Comparison of ENCODE assay signal across 1 cellular context in the genomic region with DNA sequence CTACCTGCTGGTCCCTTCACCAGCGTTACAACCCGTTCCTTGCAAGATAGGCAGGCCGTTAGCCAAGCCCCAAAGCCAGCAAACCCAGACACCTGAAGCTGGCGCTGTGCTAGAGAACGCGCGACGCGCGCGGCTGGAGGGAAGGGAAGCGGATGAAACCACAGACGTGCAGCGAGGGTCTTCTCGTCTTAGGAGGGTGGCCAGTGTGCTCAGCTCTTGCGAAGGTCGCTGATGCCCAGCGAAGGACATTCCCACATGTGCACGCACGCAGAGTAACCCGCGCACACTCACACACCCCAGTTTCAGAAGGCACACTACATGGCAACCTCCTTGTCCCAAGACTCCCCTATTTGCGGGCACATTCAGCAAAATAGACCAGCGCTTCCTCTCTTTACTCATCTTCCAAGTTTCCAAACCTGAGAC.
A peak's percentile ranks its signal among the peaks of the same experiment; 100 is the strongest.
TF ChIP-seq lines count a peak whose summit lies in the region.

No MANE protein-coding gene starts in this region.

TF ChIP-seq in K562, 482 proteins besides CTCF, POLR2A, EP300 and RAD21 (continued from another document):
- TF ChIP-seq, protein P1, sequence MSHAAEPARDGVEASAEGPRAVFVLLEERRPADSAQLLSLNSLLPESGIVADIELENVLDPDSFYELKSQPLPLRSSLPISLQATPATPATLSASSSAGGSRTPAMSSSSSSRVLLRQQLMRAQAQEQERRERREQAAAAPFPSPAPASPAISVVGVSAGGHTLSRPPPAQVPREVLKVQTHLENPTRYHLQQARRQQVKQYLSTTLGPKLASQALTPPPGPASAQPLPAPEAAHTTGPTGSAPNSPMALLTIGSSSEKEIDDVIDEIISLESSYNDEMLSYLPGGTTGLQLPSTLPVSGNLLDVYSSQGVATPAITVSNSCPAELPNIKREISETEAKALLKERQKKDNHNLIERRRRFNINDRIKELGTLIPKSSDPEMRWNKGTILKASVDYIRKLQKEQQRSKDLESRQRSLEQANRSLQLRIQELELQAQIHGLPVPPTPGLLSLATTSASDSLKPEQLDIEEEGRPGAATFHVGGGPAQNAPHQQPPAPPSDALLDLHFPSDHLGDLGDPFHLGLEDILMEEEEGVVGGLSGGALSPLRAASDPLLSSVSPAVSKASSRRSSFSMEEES (CRISPR knock-in tag; IDR thresholded peaks at IDR 0.05) = no peak
- peak; percentile 82 for TF ChIP-seq NFIC (IDR thresholded peaks at IDR 0.05)
- TF ChIP-seq NFIX (CRISPR knock-in tag; IDR thresholded peaks at IDR 0.05; ENCODE audit: low read depth) = peak; percentile 35; the same call in 1 of the 2 replicates
- TF ChIP-seq NELFE (IDR thresholded peaks at IDR 0.05; ENCODE audit: insufficient read depth, insufficient read length) = no peak
- no peak for TF ChIP-seq RBM34 (IDR thresholded peaks at IDR 0.05; ENCODE audit: borderline replicate concordance, insufficient read depth, low read length)
